ENCODE assay signal across 1 cellular context in the genomic region with DNA sequence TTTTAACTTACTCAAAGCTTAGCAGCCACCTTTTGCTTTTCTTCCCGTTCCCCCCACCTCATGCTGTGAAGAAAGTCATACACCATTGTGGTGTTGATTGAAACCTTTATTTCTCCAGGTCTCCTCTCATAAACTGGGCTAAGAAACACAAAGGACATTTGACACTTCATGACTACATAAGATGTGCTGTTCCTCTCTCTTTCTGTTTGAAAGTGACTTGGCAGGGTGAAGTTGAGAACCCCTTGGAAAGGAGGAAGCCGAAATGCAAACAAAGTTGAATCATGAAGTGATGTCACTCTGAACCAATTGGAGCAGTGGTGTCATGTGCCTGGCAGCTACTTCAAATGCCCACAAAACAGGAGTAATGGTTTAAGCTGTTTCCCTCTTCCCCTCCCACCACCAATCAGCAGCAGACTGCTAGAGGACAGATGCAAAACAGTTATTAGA.
TF ChIP-seq lines count a peak whose summit lies in the region.

No MANE protein-coding gene starts in this region.

TF ChIP-seq in WTC11, 78 proteins besides CTCF, POLR2A, EP300 and RAD21 (continued from another document):
- TF ChIP-seq, protein P1, sequence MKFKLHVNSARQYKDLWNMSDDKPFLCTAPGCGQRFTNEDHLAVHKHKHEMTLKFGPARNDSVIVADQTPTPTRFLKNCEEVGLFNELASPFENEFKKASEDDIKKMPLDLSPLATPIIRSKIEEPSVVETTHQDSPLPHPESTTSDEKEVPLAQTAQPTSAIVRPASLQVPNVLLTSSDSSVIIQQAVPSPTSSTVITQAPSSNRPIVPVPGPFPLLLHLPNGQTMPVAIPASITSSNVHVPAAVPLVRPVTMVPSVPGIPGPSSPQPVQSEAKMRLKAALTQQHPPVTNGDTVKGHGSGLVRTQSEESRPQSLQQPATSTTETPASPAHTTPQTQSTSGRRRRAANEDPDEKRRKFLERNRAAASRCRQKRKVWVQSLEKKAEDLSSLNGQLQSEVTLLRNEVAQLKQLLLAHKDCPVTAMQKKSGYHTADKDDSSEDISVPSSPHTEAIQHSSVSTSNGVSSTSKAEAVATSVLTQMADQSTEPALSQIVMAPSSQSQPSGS (CRISPR knock-in tag; IDR thresholded peaks at IDR 0.05; ENCODE audit: borderline replicate concordance, low read depth): no peak
- peak; percentile 60; the same call in 1 of the 2 replicates for TF ChIP-seq ARID4B (CRISPR knock-in tag; IDR thresholded peaks at IDR 0.05; ENCODE audit: borderline replicate concordance)
- peak; percentile 79 for TF ChIP-seq USF1 (CRISPR knock-in tag; IDR thresholded peaks at IDR 0.05)
- peak; percentile 86 for TF ChIP-seq ZBTB21 (CRISPR knock-in tag; IDR thresholded peaks at IDR 0.05; ENCODE audit: borderline replicate concordance)
- no peak for TF ChIP-seq ELF4 (CRISPR knock-in tag; IDR thresholded peaks at IDR 0.05; ENCODE audit: low read depth)
- TF ChIP-seq MLX (CRISPR knock-in tag; IDR thresholded peaks at IDR 0.05): no peak
- peak; percentile 78; the same call in 1 of the 2 replicates for TF ChIP-seq FOXK1 (CRISPR knock-in tag; IDR thresholded peaks at IDR 0.05)
- TF ChIP-seq, protein P2, sequence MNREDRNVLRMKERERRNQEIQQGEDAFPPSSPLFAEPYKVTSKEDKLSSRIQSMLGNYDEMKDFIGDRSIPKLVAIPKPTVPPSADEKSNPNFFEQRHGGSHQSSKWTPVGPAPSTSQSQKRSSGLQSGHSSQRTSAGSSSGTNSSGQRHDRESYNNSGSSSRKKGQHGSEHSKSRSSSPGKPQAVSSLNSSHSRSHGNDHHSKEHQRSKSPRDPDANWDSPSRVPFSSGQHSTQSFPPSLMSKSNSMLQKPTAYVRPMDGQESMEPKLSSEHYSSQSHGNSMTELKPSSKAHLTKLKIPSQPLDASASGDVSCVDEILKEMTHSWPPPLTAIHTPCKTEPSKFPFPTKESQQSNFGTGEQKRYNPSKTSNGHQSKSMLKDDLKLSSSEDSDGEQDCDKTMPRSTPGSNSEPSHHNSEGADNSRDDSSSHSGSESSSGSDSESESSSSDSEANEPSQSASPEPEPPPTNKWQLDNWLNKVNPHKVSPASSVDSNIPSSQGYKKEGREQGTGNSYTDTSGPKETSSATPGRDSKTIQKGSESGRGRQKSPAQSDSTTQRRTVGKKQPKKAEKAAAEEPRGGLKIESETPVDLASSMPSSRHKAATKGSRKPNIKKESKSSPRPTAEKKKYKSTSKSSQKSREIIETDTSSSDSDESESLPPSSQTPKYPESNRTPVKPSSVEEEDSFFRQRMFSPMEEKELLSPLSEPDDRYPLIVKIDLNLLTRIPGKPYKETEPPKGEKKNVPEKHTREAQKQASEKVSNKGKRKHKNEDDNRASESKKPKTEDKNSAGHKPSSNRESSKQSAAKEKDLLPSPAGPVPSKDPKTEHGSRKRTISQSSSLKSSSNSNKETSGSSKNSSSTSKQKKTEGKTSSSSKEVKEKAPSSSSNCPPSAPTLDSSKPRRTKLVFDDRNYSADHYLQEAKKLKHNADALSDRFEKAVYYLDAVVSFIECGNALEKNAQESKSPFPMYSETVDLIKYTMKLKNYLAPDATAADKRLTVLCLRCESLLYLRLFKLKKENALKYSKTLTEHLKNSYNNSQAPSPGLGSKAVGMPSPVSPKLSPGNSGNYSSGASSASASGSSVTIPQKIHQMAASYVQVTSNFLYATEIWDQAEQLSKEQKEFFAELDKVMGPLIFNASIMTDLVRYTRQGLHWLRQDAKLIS (CRISPR knock-in tag; IDR thresholded peaks at IDR 0.05; ENCODE audit: borderline replicate concordance): no peak; the same call in 1 of the 2 replicates
- no peak for TF ChIP-seq HMGXB4 (CRISPR knock-in tag; IDR thresholded peaks at IDR 0.05)
- no peak for TF ChIP-seq ZNF232 (CRISPR knock-in tag; IDR thresholded peaks at IDR 0.05)
- TF ChIP-seq ZBTB43 (CRISPR knock-in tag; IDR thresholded peaks at IDR 0.05): no peak
- TF ChIP-seq NFE2L1 (CRISPR knock-in tag; IDR thresholded peaks at IDR 0.05): 0 out of 2 replicates have a peak, but pooled peaks have one; percentile 43
- TF ChIP-seq, protein P3, sequence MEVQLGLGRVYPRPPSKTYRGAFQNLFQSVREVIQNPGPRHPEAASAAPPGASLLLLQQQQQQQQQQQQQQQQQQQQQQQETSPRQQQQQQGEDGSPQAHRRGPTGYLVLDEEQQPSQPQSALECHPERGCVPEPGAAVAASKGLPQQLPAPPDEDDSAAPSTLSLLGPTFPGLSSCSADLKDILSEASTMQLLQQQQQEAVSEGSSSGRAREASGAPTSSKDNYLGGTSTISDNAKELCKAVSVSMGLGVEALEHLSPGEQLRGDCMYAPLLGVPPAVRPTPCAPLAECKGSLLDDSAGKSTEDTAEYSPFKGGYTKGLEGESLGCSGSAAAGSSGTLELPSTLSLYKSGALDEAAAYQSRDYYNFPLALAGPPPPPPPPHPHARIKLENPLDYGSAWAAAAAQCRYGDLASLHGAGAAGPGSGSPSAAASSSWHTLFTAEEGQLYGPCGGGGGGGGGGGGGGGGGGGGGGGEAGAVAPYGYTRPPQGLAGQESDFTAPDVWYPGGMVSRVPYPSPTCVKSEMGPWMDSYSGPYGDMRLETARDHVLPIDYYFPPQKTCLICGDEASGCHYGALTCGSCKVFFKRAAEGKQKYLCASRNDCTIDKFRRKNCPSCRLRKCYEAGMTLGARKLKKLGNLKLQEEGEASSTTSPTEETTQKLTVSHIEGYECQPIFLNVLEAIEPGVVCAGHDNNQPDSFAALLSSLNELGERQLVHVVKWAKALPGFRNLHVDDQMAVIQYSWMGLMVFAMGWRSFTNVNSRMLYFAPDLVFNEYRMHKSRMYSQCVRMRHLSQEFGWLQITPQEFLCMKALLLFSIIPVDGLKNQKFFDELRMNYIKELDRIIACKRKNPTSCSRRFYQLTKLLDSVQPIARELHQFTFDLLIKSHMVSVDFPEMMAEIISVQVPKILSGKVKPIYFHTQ (CRISPR knock-in tag; IDR thresholded peaks at IDR 0.05): no peak
